In the genomic region with DNA sequence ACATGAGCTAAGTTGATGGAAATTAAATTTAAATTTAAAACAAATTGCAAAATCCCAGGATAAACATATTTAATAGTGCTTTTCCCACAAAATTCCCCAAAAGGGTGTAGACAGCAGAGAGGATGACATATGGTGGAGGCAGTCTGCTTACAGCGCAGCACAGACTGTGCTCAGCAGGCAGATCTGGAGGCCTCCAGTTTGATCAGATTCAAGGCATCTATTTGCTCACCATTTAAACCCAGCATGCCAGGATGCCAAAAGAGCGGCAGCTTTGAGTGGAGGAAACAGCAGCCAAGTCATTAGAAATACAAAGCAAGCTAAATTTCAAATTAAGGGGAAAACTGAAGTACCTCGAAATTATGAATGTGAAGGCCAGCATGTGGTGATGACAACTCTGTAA, we compare ENCODE assay signal across 21 cellular contexts.
"Had no signal": no experiment of that assay in that cellular context is flagged by ENCODE, and none has a peak within 500 bp of the region (broad histone marks: within the 10 kb centered on the region; RNA-seq: fewer than 3 reads in every experiment).

No MANE protein-coding gene starts in this region.

- ATAC-seq: activated T-cell treated with anti-CD3 and anti-CD28 coated beads, Interleukin-2, amount 50 U/mL, for 72 hours; left lung; naive thymus-derived CD4-positive, alpha-beta T cell; stimulated activated naive B cell treated with anti-CD40 and anti-IgM and Interleukin-4, amounts not matched to agents 10 μg/mL and 1 μg/mL and 100 μg/mL, for 72 hours had no signal

- H3K9me3 ChIP-seq: left lung, prostate gland, testis, vagina had no signal

- H3K4me3 Mint-ChIP-seq: activated naive CD4-positive, alpha-beta T cell treated with anti-CD3 and anti-CD28 coated beads for 36 hours; activated naive CD8-positive, alpha-beta T cell treated with anti-CD3 and anti-CD28 coated beads, Interleukin-2, amount 10 ng/mL, durations not matched to agents 7 days and 5 days; activated T-cell treated with anti-CD3 and anti-CD28 coated beads, Interleukin-2, amount 50 U/mL, for 72 hours; dendritic cell treated with granulocyte-macrophage colony-stimulating factor and Interleukin-4, amounts not matched to agents 40 ng/mL and 50 ng/mL, for 4 days; naive thymus-derived CD4-positive, alpha-beta T cell; stimulated activated naive B cell treated with anti-CD40 and anti-IgM and Interleukin-4, amounts not matched to agents 10 μg/mL and 1 μg/mL and 100 μg/mL, for 72 hours had no signal

- H3K4me1 ChIP-seq: left lung, prostate gland, testis, vagina had no signal

- H3K27ac Mint-ChIP-seq: activated naive CD4-positive, alpha-beta T cell treated with anti-CD3 and anti-CD28 coated beads for 36 hours; activated naive CD8-positive, alpha-beta T cell treated with anti-CD3 and anti-CD28 coated beads, Interleukin-2, amount 10 ng/mL, durations not matched to agents 7 days and 5 days; activated T-cell treated with anti-CD3 and anti-CD28 coated beads, Interleukin-2, amount 50 U/mL, for 72 hours; dendritic cell treated with granulocyte-macrophage colony-stimulating factor and Interleukin-4, amounts not matched to agents 40 ng/mL and 50 ng/mL, for 4 days; naive thymus-derived CD4-positive, alpha-beta T cell; stimulated activated naive B cell treated with anti-CD40 and anti-IgM and Interleukin-4, amounts not matched to agents 10 μg/mL and 1 μg/mL and 100 μg/mL, for 72 hours had no signal

- H3K4me3 ChIP-seq: left lung, prostate gland, testis, vagina had no signal

- H3K27me3 ChIP-seq: left lung, testis, vagina had no signal

- H3K27me3 Mint-ChIP-seq: activated naive CD8-positive, alpha-beta T cell treated with anti-CD3 and anti-CD28 coated beads, Interleukin-2, amount 10 ng/mL, durations not matched to agents 7 days and 5 days; dendritic cell treated with granulocyte-macrophage colony-stimulating factor and Interleukin-4, amounts not matched to agents 40 ng/mL and 50 ng/mL, for 4 days; naive thymus-derived CD4-positive, alpha-beta T cell; stimulated activated naive B cell treated with anti-CD40 and anti-IgM and Interleukin-4, amounts not matched to agents 10 μg/mL and 1 μg/mL and 100 μg/mL, for 72 hours had no signal

- H3K4me1 Mint-ChIP-seq: activated naive CD8-positive, alpha-beta T cell treated with anti-CD3 and anti-CD28 coated beads, Interleukin-2, amount 10 ng/mL, durations not matched to agents 7 days and 5 days; naive thymus-derived CD4-positive, alpha-beta T cell had no signal

- DNase-seq: activated CD4-positive, alpha-beta T cell treated with anti-CD3 and anti-CD28 coated beads, Interleukin-2, amount 50 U/mL, for 48 hours; activated effector memory CD4-positive, alpha-beta T cell treated with Interleukin-2 at 50 U/mL for 16 hours; activated naive CD4-positive, alpha-beta T cell treated with anti-CD3 and anti-CD28 coated beads for 36 hours; activated naive CD8-positive, alpha-beta T cell treated with anti-CD3 and anti-CD28 coated beads, Interleukin-2, amount 10 ng/mL, durations not matched to agents 7 days and 5 days; activated T-cell treated with anti-CD3 and anti-CD28 coated beads, Interleukin-2, amount 50 U/mL, for 72 hours; effector CD4-positive, alpha-beta T cell; erythroblast; foreskin fibroblast; kidney glomerular epithelial cell; left lung; naive thymus-derived CD4-positive, alpha-beta T cell; stimulated activated CD4-positive, alpha-beta T cell treated with anti-CD3 and anti-CD28 coated beads, Interleukin-2, amount 100 ng/mL, for 48 hours; stimulated activated CD8-positive, alpha-beta memory T cell treated with anti-CD3 and anti-CD28 coated beads, Interleukin-4, amount 100 ng/mL, for 48 hours; stimulated activated naive B cell treated with anti-CD40 and anti-IgM and Interleukin-4, amounts not matched to agents 10 μg/mL and 1 μg/mL and 100 μg/mL, for 72 hours; T-helper 9 cell; testis; trophoblast cell had no signal

- H3K9me3 Mint-ChIP-seq: dendritic cell treated with granulocyte-macrophage colony-stimulating factor and Interleukin-4, amounts not matched to agents 40 ng/mL and 50 ng/mL, for 4 days had no signal

- H3K36me3 Mint-ChIP-seq: activated naive CD8-positive, alpha-beta T cell treated with anti-CD3 and anti-CD28 coated beads, Interleukin-2, amount 10 ng/mL, durations not matched to agents 7 days and 5 days; naive thymus-derived CD4-positive, alpha-beta T cell had no signal

- H3K36me3 ChIP-seq: left lung, prostate gland, vagina had no signal

- H3K27ac ChIP-seq: left lung, prostate gland, testis, vagina had no signal

- FAIRE-seq: bronchial epithelial cell had no signal
